1 cellular context compared by ENCODE assay signal in the genomic region with DNA sequence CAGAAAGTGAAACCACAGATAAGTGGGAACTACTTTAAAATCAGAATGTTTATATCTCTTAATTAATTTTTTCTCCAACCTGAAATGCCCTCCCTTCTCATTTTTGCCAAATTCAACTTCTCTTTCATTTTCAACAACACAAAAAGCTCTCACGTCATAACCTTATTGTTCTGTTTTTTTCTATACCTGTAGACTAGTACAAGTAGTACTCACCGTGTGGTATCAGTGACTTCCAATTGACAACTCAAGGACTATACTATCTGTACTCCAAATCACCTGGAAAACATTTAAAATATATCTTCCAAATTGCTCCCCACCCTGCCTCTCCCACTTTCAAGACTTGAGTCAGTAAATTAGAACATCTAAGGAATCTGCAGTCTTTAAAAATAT.
TF ChIP-seq lines count a peak whose summit lies in the region.

No MANE protein-coding gene starts in this region.

TF ChIP-seq in HCT116, 20 proteins besides CTCF, POLR2A, EP300 and RAD21 (continued from another document):
- TF ChIP-seq FOSL1 (IDR thresholded peaks at IDR 0.05; ENCODE audit: low read depth) (no peak), ZFX (IDR thresholded peaks at IDR 0.05) (no peak), EZH2 (IDR thresholded peaks at IDR 0.05) (no peak), EGR1 (IDR thresholded peaks at IDR 0.05; ENCODE audit: low read depth) (no peak), SRF (IDR thresholded peaks at IDR 0.05; ENCODE audit: low read depth) (no peak), CEBPB (IDR thresholded peaks at IDR 0.05; ENCODE audit: low read depth) (no peak), SP1 (IDR thresholded peaks at IDR 0.05; ENCODE audit: low read depth) (no peak), JUND (IDR thresholded peaks at IDR 0.05) (no peak), YY1 (IDR thresholded peaks at IDR 0.05; ENCODE audit: extremely low read depth, insufficient replicate concordance, low read depth, low read length) (no peak)
- TF ChIP-seq, protein P1, sequence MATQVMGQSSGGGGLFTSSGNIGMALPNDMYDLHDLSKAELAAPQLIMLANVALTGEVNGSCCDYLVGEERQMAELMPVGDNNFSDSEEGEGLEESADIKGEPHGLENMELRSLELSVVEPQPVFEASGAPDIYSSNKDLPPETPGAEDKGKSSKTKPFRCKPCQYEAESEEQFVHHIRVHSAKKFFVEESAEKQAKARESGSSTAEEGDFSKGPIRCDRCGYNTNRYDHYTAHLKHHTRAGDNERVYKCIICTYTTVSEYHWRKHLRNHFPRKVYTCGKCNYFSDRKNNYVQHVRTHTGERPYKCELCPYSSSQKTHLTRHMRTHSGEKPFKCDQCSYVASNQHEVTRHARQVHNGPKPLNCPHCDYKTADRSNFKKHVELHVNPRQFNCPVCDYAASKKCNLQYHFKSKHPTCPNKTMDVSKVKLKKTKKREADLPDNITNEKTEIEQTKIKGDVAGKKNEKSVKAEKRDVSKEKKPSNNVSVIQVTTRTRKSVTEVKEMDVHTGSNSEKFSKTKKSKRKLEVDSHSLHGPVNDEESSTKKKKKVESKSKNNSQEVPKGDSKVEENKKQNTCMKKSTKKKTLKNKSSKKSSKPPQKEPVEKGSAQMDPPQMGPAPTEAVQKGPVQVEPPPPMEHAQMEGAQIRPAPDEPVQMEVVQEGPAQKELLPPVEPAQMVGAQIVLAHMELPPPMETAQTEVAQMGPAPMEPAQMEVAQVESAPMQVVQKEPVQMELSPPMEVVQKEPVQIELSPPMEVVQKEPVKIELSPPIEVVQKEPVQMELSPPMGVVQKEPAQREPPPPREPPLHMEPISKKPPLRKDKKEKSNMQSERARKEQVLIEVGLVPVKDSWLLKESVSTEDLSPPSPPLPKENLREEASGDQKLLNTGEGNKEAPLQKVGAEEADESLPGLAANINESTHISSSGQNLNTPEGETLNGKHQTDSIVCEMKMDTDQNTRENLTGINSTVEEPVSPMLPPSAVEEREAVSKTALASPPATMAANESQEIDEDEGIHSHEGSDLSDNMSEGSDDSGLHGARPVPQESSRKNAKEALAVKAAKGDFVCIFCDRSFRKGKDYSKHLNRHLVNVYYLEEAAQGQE (IDR thresholded peaks at IDR 0.05; ENCODE audit: low read depth) = no peak
- TF ChIP-seq, protein P2, sequence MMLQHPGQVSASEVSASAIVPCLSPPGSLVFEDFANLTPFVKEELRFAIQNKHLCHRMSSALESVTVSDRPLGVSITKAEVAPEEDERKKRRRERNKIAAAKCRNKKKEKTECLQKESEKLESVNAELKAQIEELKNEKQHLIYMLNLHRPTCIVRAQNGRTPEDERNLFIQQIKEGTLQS (IDR thresholded peaks at IDR 0.05) = no peak
